21 cellular contexts compared by ENCODE assay signal in the genomic region with DNA sequence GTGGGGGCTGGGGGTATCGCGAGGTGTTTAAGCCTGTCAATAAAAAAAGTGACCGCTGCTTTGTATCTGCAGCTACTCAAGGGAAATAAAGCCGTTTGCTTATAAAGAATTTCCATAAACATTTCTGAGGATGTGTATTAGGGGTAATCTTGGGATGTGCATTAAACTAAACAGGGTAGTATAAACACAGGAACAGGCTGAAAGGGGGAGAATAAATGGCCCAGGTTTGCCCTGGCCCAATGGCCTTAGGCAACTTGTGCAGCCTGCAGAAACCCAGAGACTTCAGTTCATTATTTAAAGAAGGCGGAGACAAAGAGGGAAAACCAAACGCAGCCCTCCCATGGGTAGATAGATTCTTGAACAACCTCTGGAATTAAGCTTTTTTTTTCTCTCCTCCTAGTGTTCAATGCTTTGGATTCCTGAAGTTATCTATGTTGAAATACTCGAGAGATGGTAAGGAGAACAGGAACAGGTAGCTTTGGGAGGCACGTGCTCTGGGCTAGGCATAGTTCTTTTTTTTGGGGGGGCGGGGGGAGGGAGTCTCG. TPM values are rescaled to one million over a fixed set of nuclear protein-coding genes. Genes with fewer than 3 reads are reported as not detected.
"Had no signal": no experiment of that assay in that cellular context is flagged by ENCODE, and none has a peak within 500 bp of the region (broad histone marks: within the 10 kb centered on the region; RNA-seq: fewer than 3 reads in every experiment).

No MANE protein-coding gene starts in this region.

- H3K27me3 ChIP-seq: MG63, SJSA1 had no signal

- H3K36me3 ChIP-seq: MG63, SJSA1 had no signal

- H3K9me3 ChIP-seq: MG63, SJSA1 had no signal

- H3K4me3 ChIP-seq: MG63, SJSA1, SK-N-MC had no signal

- DNase-seq: IMR-90, KG1, MG63, NCI-H1092, NCI-H1105 treated with DMSO at 0.1 percent for 48 hours, NCI-H1417 treated with DMSO at 0.1 percent for 48 hours, NCI-H146, NCI-H1694 treated with DMSO at 0.1 percent for 48 hours, NCI-H1930, NCI-H2081, NCI-H2107, NCI-H2227 treated with DMSO at 0.1 percent for 48 hours, NCI-H524, NCI-H526 treated with DMSO at 0.1 percent for 48 hours, NCI-H748 treated with DMSO at 0.1 percent for 48 hours, Right ventricle myocardium superior, RPMI8226, SIG-M5 had no signal

- H3K27ac ChIP-seq: SJSA1, SK-N-MC had no signal

RNA-seq across cellular contexts. Expression of a gene that starts 35.6 kb away (rescaled TPM):
- total RNA-seq: HT1080, IMR-90 had no signal
